Comparison of ENCODE assay signal across 13 cellular contexts in the genomic region with DNA sequence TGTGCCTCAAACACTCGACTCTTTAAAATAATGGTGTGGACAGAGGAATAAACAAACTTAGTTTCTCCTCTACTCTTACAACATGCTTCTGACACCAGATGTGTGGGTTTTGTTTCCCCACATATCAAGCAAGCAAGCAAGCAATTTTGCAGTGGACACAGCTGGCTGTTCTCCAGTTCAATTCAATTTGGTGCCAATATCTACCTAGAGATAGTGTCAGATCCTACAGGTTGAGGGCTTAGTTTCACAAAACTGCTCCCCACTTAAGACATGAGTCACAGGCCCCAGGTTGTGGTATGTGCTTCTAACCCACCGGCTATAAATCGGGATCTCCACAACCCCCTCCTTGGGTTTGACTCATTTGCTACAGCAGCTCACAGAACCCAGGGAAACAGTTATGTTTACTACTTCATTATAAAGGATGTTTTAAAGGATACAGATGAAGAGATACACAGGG.
A peak's percentile ranks its signal among the peaks of the same experiment; 100 is the strongest.
DNase-seq lines count a peak whose midpoint lies in the region; TF ChIP-seq lines count a peak whose summit lies in the region.
"Had no signal": no experiment of that assay in that cellular context is flagged by ENCODE, and none has a peak within 500 bp of the region (broad histone marks: within the 10 kb centered on the region; RNA-seq: fewer than 3 reads in every experiment).

No MANE protein-coding gene starts in this region.

- no peak for TF ChIP-seq CTCF in epithelial cell of esophagus (IDR thresholded peaks at IDR 0.05; ENCODE audit: insufficient read depth, low read depth, low read length, missing control alignments)
- TF ChIP-seq CTCF in BE2C (IDR thresholded peaks at IDR 0.05; ENCODE audit: low read depth, low read length): no peak

- peak overlapping the region; percentile 76 for H3K27ac Mint-ChIP-seq in activated CD4-positive, alpha-beta T cell treated with anti-CD3 and anti-CD28 coated beads, Interleukin-2, amount 10 ng/mL, durations not matched to agents 7 days and 5 days

- peaks cover 18% of the 10 kb centered on the region for H3K9me3 Mint-ChIP-seq in activated CD4-positive, alpha-beta T cell treated with anti-CD3 and anti-CD28 coated beads, Interleukin-2, amount 10 ng/mL, durations not matched to agents 7 days and 5 days

- H3K27me3 ChIP-seq in BE2C: no peaks in the 10 kb centered on the region

- H3K4me3 ChIP-seq in epithelial cell of esophagus (ENCODE audit: low read length): no peak overlapping the region
- H3K4me3 ChIP-seq in BE2C (ENCODE audit: low read depth, low read length): no peak overlapping the region
- H3K4me3 ChIP-seq: skin epidermis had no signal

- peaks cover 78% of the 10 kb centered on the region for H3K4me1 Mint-ChIP-seq in activated CD4-positive, alpha-beta T cell treated with anti-CD3 and anti-CD28 coated beads, Interleukin-2, amount 10 ng/mL, durations not matched to agents 7 days and 5 days

- DNase-seq in activated CD8-positive, alpha-beta memory T cell treated with anti-CD3 and anti-CD28 coated beads for 24 hours: peak; percentile 62
- DNase-seq in activated CD8-positive, alpha-beta memory T cell treated with anti-CD3 and anti-CD28 coated beads, Interleukin-2, amount 50 U/mL, for 48 hours: no peak
- no peak for DNase-seq in activated CD4-positive, alpha-beta T cell treated with anti-CD3 and anti-CD28 coated beads, Interleukin-2, amount 10 ng/mL, durations not matched to agents 7 days and 5 days
- DNase-seq in epithelial cell of esophagus (ENCODE audit: low read depth): peak; percentile 42
- peak; percentile 36 for DNase-seq in stimulated activated CD8-positive, alpha-beta memory T cell treated with anti-CD3 and anti-CD28 coated beads, Interleukin-12 subunit alpha, Interleukin-12 subunit beta, amount 100 ng/mL, for 4 hours (ENCODE audit: low read depth)
- DNase-seq in UCSD-AML1 (lab: John Stamatoyannopoulos, UW; ENCODE audit: unreplicated experiment): no peak
- no peak for DNase-seq in BE2C
- no peak for DNase-seq in NCI-H1436 (lab: John Stamatoyannopoulos, UW)
- DNase-seq: cortex of kidney, NCI-H2081 treated with DMSO at 0.1 percent for 48 hours, T-helper 9 cell, trophoblast cell had no signal

- no peaks in the 10 kb centered on the region for H3K27me3 Mint-ChIP-seq in activated CD4-positive, alpha-beta T cell treated with anti-CD3 and anti-CD28 coated beads, Interleukin-2, amount 10 ng/mL, durations not matched to agents 7 days and 5 days

- H3K9me3 ChIP-seq in BE2C: no peaks in the 10 kb centered on the region; the same call in 1 of the 2 replicates

- H3K36me3 ChIP-seq in BE2C: no peaks in the 10 kb centered on the region

- peaks cover 88% of the 10 kb centered on the region for H3K36me3 Mint-ChIP-seq in activated CD4-positive, alpha-beta T cell treated with anti-CD3 and anti-CD28 coated beads, Interleukin-2, amount 10 ng/mL, durations not matched to agents 7 days and 5 days (ENCODE audit: low read depth)

- CTCF ChIA-PET in activated CD4-positive, alpha-beta T cell treated with anti-CD3 and anti-CD28 coated beads, Interleukin-2, amount 10 ng/mL, durations not matched to agents 7 days and 5 days (lab: Charles Lee): interaction anchor here (2.4 kb wide), 1 partner anchor 10 kb away, joined by 12 read pairs; no protein-coding TSS in a partner anchor

- peaks cover 35% of the 10 kb centered on the region for H3K4me1 ChIP-seq in BE2C

- POLR2A ChIA-PET in activated CD4-positive, alpha-beta T cell treated with anti-CD3 and anti-CD28 coated beads, Interleukin-2, amount 10 ng/mL, durations not matched to agents 7 days and 5 days (lab: Charles Lee): no interaction called here

- H3K4me3 Mint-ChIP-seq in activated CD4-positive, alpha-beta T cell treated with anti-CD3 and anti-CD28 coated beads, Interleukin-2, amount 10 ng/mL, durations not matched to agents 7 days and 5 days: no peak overlapping the region

Comparison
In these comparisons a context has a peak if more than half of its experiments do, and no peak if none do; other contexts are left out.
1. DNase-seq: peak in activated CD8-positive, alpha-beta memory T cell treated with anti-CD3 and anti-CD28 coated beads for 24 hours (single experiment), epithelial cell of esophagus (single experiment) and stimulated activated CD8-positive, alpha-beta memory T cell treated with anti-CD3 and anti-CD28 coated beads, Interleukin-12 subunit alpha, Interleukin-12 subunit beta, amount 100 ng/mL, for 4 hours (single experiment); none in activated CD8-positive, alpha-beta memory T cell treated with anti-CD3 and anti-CD28 coated beads, Interleukin-2, amount 50 U/mL, for 48 hours (single experiment), activated CD4-positive, alpha-beta T cell treated with anti-CD3 and anti-CD28 coated beads, Interleukin-2, amount 10 ng/mL, durations not matched to agents 7 days and 5 days (single experiment), UCSD-AML1 (single experiment), BE2C (single experiment) and NCI-H1436 (single experiment).